1 cellular context compared by ENCODE assay signal in the genomic region with DNA sequence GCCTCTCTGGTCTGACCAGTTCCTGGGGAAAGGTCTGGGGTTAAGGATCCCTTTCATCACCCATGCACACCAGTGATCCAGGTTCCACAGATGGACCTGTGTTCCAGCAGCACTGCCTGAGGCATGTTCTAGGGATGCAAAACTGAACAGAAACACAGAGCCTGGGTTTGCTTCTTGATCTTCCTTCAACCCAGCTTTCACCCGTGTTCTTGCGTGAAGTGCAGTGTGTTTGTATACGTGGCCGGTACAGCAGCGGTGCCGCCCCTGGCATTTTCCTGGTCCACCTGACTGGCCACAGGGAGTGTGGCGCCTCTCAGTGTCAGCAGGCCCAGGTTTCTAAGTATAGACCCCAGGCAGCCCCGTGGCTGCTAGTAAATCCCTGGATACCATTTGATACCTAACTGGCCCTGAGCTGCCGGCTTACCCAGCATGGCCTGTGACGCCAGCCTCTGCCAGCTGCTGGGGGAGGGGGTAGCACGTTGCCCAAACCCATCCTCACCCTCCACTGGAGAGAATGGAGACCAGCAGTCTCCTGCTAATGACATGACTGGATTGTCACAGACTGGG.
TF ChIP-seq lines count a peak whose summit lies in the region.

No MANE protein-coding gene starts in this region.

TF ChIP-seq in HepG2, 621 proteins besides CTCF, POLR2A, EP300 and RAD21 (continued from another document):
- TF ChIP-seq SKIL (CRISPR knock-in tag; IDR thresholded peaks at IDR 0.05; ENCODE audit: borderline replicate concordance), result no peak
- TF ChIP-seq TRIM24 (CRISPR knock-in tag; IDR thresholded peaks at IDR 0.05), result no peak
- no peak for TF ChIP-seq BCL6 (CRISPR knock-in tag; IDR thresholded peaks at IDR 0.05)
- no peak for TF ChIP-seq ZNF251 (CRISPR knock-in tag; IDR thresholded peaks at IDR 0.05)
- no peak for TF ChIP-seq ZNF34 (CRISPR knock-in tag; IDR thresholded peaks at IDR 0.05; ENCODE audit: borderline replicate concordance)
TF ChIP-seq in HepG2: peak in this region for 0.
